In genomic region chr20:63919130-63919529, GRCh38 we compare ENCODE assay signal across 26 cellular contexts. TPM values are rescaled to one million over a fixed set of nuclear protein-coding genes. Genes with fewer than 3 reads are reported as not detected.
"Had no signal": no experiment of that assay in that cellular context is flagged by ENCODE, and none has a peak within 500 bp of the region (broad histone marks: within the 10 kb centered on the region; RNA-seq: fewer than 3 reads in every experiment).

No MANE protein-coding gene starts in this region.

- H3K27ac Mint-ChIP-seq: activated B cell treated with CpG ODN at 0.5 μM for 24 hours; activated CD4-positive, alpha-beta memory T cell treated with anti-CD3 and anti-CD28 coated beads for 36 hours; activated CD4-positive, alpha-beta T cell treated with anti-CD3 and anti-CD28 coated beads, Interleukin-2, amount 10 ng/mL, durations not matched to agents 24 days and 14 days; activated naive CD4-positive, alpha-beta T cell treated with anti-CD3 and anti-CD28 coated beads for 36 hours; activated naive CD8-positive, alpha-beta T cell; activated T-helper 17 cell treated with anti-CD3 and anti-CD28 coated beads, Interleukin-2, amount 50 U/mL, for 72 hours had no signal

- DNase-seq: activated B cell treated with CpG ODN at 0.5 μM for 24 hours; activated CD4-positive, alpha-beta memory T cell treated with anti-CD3 and anti-CD28 coated beads for 36 hours; activated CD4-positive, alpha-beta T cell treated with anti-CD3 and anti-CD28 coated beads for 1 hour; activated CD4-positive, alpha-beta T cell treated with anti-CD3 and anti-CD28 coated beads, Interleukin-2, amount 10 ng/mL, durations not matched to agents 24 days and 14 days; activated CD8-positive, alpha-beta memory T cell treated with anti-CD3 and anti-CD28 coated beads for 24 hours; activated gamma-delta T cell; activated naive CD4-positive, alpha-beta T cell treated with anti-CD3 and anti-CD28 coated beads for 36 hours; activated T-cell treated with anti-CD3 and anti-CD28 coated beads, Interleukin-2, amount 50 U/mL, for 4 hours; Karpas-422; MM.1S; NCI-H1105; NCI-H1436; NCI-H1694 treated with DMSO at 0.1 percent for 48 hours; NCI-H2081; NCI-H446; NCI-H524; PC-3; SHP77 treated with DMSO at 0.1 percent for 48 hours; T-helper 2 cell; T1000 had no signal

- ATAC-seq: activated T-cell treated with anti-CD3 and anti-CD28 coated beads, Interleukin-2, amount 50 U/mL, for 4 hours; activated T-helper 17 cell treated with anti-CD3 and anti-CD28 coated beads, Interleukin-2, amount 50 U/mL, for 72 hours; K562; PC-3 had no signal

- H3K9me3 Mint-ChIP-seq: activated CD4-positive, alpha-beta T cell treated with anti-CD3 and anti-CD28 coated beads, Interleukin-2, amount 10 ng/mL, durations not matched to agents 24 days and 14 days; activated T-helper 17 cell treated with anti-CD3 and anti-CD28 coated beads, Interleukin-2, amount 50 U/mL, for 72 hours had no signal

- H3K4me3 ChIP-seq: K562 had no signal

- FAIRE-seq: K562, RCC 7860, TTC549 had no signal

- H3K4me3 Mint-ChIP-seq: activated B cell treated with CpG ODN at 0.5 μM for 24 hours; activated CD4-positive, alpha-beta memory T cell treated with anti-CD3 and anti-CD28 coated beads for 36 hours; activated CD4-positive, alpha-beta T cell treated with anti-CD3 and anti-CD28 coated beads, Interleukin-2, amount 10 ng/mL, durations not matched to agents 24 days and 14 days; activated naive CD4-positive, alpha-beta T cell treated with anti-CD3 and anti-CD28 coated beads for 36 hours; activated naive CD8-positive, alpha-beta T cell; activated T-cell treated with anti-CD3 and anti-CD28 coated beads, Interleukin-2, amount 50 U/mL, for 4 hours; activated T-helper 17 cell treated with anti-CD3 and anti-CD28 coated beads, Interleukin-2, amount 50 U/mL, for 72 hours had no signal

- H3K27me3 Mint-ChIP-seq: activated B cell treated with CpG ODN at 0.5 μM for 24 hours; activated CD4-positive, alpha-beta memory T cell treated with anti-CD3 and anti-CD28 coated beads for 36 hours; activated CD4-positive, alpha-beta T cell treated with anti-CD3 and anti-CD28 coated beads, Interleukin-2, amount 10 ng/mL, durations not matched to agents 24 days and 14 days; activated naive CD8-positive, alpha-beta T cell; activated T-helper 17 cell treated with anti-CD3 and anti-CD28 coated beads, Interleukin-2, amount 50 U/mL, for 72 hours had no signal

RNA-seq across cellular contexts. Expression of gene ABHD16B, which starts 57.8 kb away (rescaled TPM):
- total RNA-seq: activated B cell treated with CpG ODN at 0.5 μM for 24 hours; activated CD4-positive, alpha-beta memory T cell treated with anti-CD3 and anti-CD28 coated beads for 36 hours; activated naive CD4-positive, alpha-beta T cell treated with anti-CD3 and anti-CD28 coated beads for 36 hours; activated T-cell treated with anti-CD3 and anti-CD28 coated beads, Interleukin-2, amount 50 U/mL, for 4 hours; cardiac septum; K562; PC-3 had no signal
- polyA plus RNA-seq: K562 had no signal
